Comparison of ENCODE assay signal across 20 cellular contexts in genomic region chr7:82760831-82761230, GRCh38.
"Had no signal": no experiment of that assay in that cellular context is flagged by ENCODE, and none has a peak within 500 bp of the region (broad histone marks: within the 10 kb centered on the region; RNA-seq: fewer than 3 reads in every experiment).

No MANE protein-coding gene starts in this region.

- H3K27me3 ChIP-seq: body of pancreas, thyroid gland, upper lobe of right lung had no signal

- H3K4me1 ChIP-seq: body of pancreas, left ventricle myocardium inferior, prostate gland, thyroid gland, upper lobe of right lung had no signal

- H3K27me3 Mint-ChIP-seq: activated CD4-positive, alpha-beta T cell treated with anti-CD3 and anti-CD28 coated beads for 36 hours; activated naive CD4-positive, alpha-beta T cell treated with anti-CD3 and anti-CD28 coated beads, Interleukin-2, amount 10 ng/mL, durations not matched to agents 7 days and 5 days; stimulated activated naive CD8-positive, alpha-beta T cell treated with anti-CD3 and anti-CD28 coated beads, Interleukin-15, Interleukin-2, amounts not matched to agents 100 ng/mL and 50 ng/mL, for 24 hours; T-cell had no signal

- ATAC-seq: activated CD4-positive, alpha-beta T cell treated with anti-CD3 and anti-CD28 coated beads for 36 hours; activated T-cell treated with anti-CD3 and anti-CD28 coated beads, Interleukin-2, amount 50 U/mL, for 72 hours; body of pancreas; natural killer cell; T-cell; upper lobe of right lung had no signal

- H3K9me3 Mint-ChIP-seq: activated naive CD4-positive, alpha-beta T cell treated with anti-CD3 and anti-CD28 coated beads, Interleukin-2, amount 10 ng/mL, durations not matched to agents 7 days and 5 days; T-helper 2 cell treated with Interferon-gamma antibody and Interleukin-4, amounts not matched to agents 5 μg/mL and 100 μg/mL, for 36 hours had no signal

- H3K36me3 Mint-ChIP-seq: activated naive CD4-positive, alpha-beta T cell treated with anti-CD3 and anti-CD28 coated beads, Interleukin-2, amount 10 ng/mL, durations not matched to agents 7 days and 5 days; immature natural killer cell; natural killer cell; T-cell had no signal

- H3K36me3 ChIP-seq: left ventricle myocardium inferior, prostate gland, thyroid gland, upper lobe of right lung had no signal

- H3K27ac Mint-ChIP-seq: activated CD4-positive, alpha-beta T cell treated with anti-CD3 and anti-CD28 coated beads for 36 hours; activated naive CD4-positive, alpha-beta T cell treated with anti-CD3 and anti-CD28 coated beads, Interleukin-2, amount 10 ng/mL, durations not matched to agents 7 days and 5 days; activated T-cell treated with anti-CD3 and anti-CD28 coated beads, Interleukin-2, amount 50 U/mL, for 72 hours; immature natural killer cell; natural killer cell; stimulated activated naive CD8-positive, alpha-beta T cell treated with anti-CD3 and anti-CD28 coated beads, Interleukin-15, Interleukin-2, amounts not matched to agents 100 ng/mL and 50 ng/mL, for 24 hours; T-cell; T-helper 2 cell treated with Interferon-gamma antibody and Interleukin-4, amounts not matched to agents 5 μg/mL and 100 μg/mL, for 36 hours had no signal

- H3K9me3 ChIP-seq: body of pancreas, left ventricle myocardium inferior, prostate gland, thyroid gland, upper lobe of right lung had no signal

- H3K4me3 Mint-ChIP-seq: activated CD4-positive, alpha-beta T cell treated with anti-CD3 and anti-CD28 coated beads for 36 hours; activated naive CD4-positive, alpha-beta T cell treated with anti-CD3 and anti-CD28 coated beads, Interleukin-2, amount 10 ng/mL, durations not matched to agents 7 days and 5 days; activated T-cell treated with anti-CD3 and anti-CD28 coated beads, Interleukin-2, amount 50 U/mL, for 72 hours; immature natural killer cell; natural killer cell; stimulated activated naive CD8-positive, alpha-beta T cell treated with anti-CD3 and anti-CD28 coated beads, Interleukin-15, Interleukin-2, amounts not matched to agents 100 ng/mL and 50 ng/mL, for 24 hours; T-cell; T-helper 2 cell treated with Interferon-gamma antibody and Interleukin-4, amounts not matched to agents 5 μg/mL and 100 μg/mL, for 36 hours had no signal

- H3K27ac ChIP-seq: body of pancreas, epithelial cell of prostate, left ventricle myocardium inferior, prostate gland, thyroid gland, upper lobe of right lung had no signal

- H3K4me1 Mint-ChIP-seq: activated CD4-positive, alpha-beta T cell treated with anti-CD3 and anti-CD28 coated beads for 36 hours; activated naive CD4-positive, alpha-beta T cell treated with anti-CD3 and anti-CD28 coated beads, Interleukin-2, amount 10 ng/mL, durations not matched to agents 7 days and 5 days; immature natural killer cell; natural killer cell; T-cell had no signal

- DNase-seq: activated CD4-positive, alpha-beta T cell treated with anti-CD3 and anti-CD28 coated beads for 36 hours; activated CD4-positive, alpha-beta T cell treated with anti-CD3 and anti-CD28 coated beads, Interleukin-2, amount 50 U/mL, for 4 hours; activated effector memory CD4-positive, alpha-beta T cell treated with Interleukin-2 at 50 U/mL for 16 hours; activated naive CD4-positive, alpha-beta T cell treated with anti-CD3 and anti-CD28 coated beads, Interleukin-2, amount 10 ng/mL, durations not matched to agents 7 days and 5 days; activated T-cell treated with anti-CD3 and anti-CD28 coated beads, Interleukin-2, amount 50 U/mL, for 72 hours; amygdala; body of pancreas; immature natural killer cell; left ventricle myocardium inferior; midbrain; natural killer cell; stimulated activated CD4-positive, alpha-beta T cell treated with anti-CD3 and anti-CD28 coated beads, Interleukin-4, amount 100 ng/mL, for 24 hours; substantia nigra; T-cell; thyroid gland; upper lobe of right lung had no signal

- H3K4me3 ChIP-seq: body of pancreas, left ventricle myocardium inferior, prostate gland, thyroid gland, upper lobe of right lung had no signal
